16 cellular contexts compared by ENCODE assay signal in genomic region chr9:132556701-132557100, GRCh38. TPM values are rescaled to one million over a fixed set of nuclear protein-coding genes. Genes with fewer than 3 reads are reported as not detected.
DNase-seq lines count a peak whose midpoint lies in the region; ATAC-seq and TF ChIP-seq lines count a peak whose summit lies in the region.
"Had no signal": no experiment of that assay in that cellular context is flagged by ENCODE, and none has a peak within 500 bp of the region (broad histone marks: within the 10 kb centered on the region; RNA-seq: fewer than 3 reads in every experiment).

No MANE protein-coding gene starts in this region.

- H3K27ac ChIP-seq in endodermal cell (ENCODE audit: low read depth, low read length) = peak overlapping the region; percentile 81
- peak overlapping the region; percentile 73 for H3K27ac ChIP-seq in neural progenitor cell
- H3K27ac ChIP-seq in CD8-positive, alpha-beta memory T cell (ENCODE audit: low read depth, low read length) = no peak overlapping the region
- H3K27ac ChIP-seq: BLaER1 had no signal

- no peak for ATAC-seq in GM21723 (IDR thresholded peaks at IDR 0.05; ENCODE audit: unreplicated experiment)
- ATAC-seq: HepG2 had no signal

- H3K27me3 ChIP-seq in endodermal cell (ENCODE audit: control insufficient read depth, insufficient read depth, low read length, poor library complexity, severe bottlenecking) (no peaks in the 10 kb centered on the region), neural progenitor cell (no peaks in the 10 kb centered on the region)
- H3K27me3 ChIP-seq in CD8-positive, alpha-beta memory T cell (ENCODE audit: insufficient read depth, low read length, poor library complexity, severe bottlenecking) = peaks cover 4% of the 10 kb centered on the region
- H3K27me3 ChIP-seq: BLaER1 had no signal

- no peaks in the 10 kb centered on the region for H3K4me1 ChIP-seq in endodermal cell (ENCODE audit: control insufficient read depth, insufficient read depth, low read length)
- H3K4me1 ChIP-seq in neural progenitor cell = peaks cover 50% of the 10 kb centered on the region
- H3K4me1 ChIP-seq in CD8-positive, alpha-beta memory T cell (ENCODE audit: insufficient read depth, low read length) = no peaks in the 10 kb centered on the region

- peaks cover 8% of the 10 kb centered on the region for H3K9me3 ChIP-seq in endodermal cell (ENCODE audit: control insufficient read depth, low read length)
- no peaks in the 10 kb centered on the region for H3K9me3 ChIP-seq in neural progenitor cell (ENCODE audit: low read depth)
- no peaks in the 10 kb centered on the region for H3K9me3 ChIP-seq in CD8-positive, alpha-beta memory T cell (ENCODE audit: low read length)

- H3K4me3 ChIP-seq in endodermal cell (ENCODE audit: low read length) = no peak overlapping the region
- peak overlapping the region; percentile 24 for H3K4me3 ChIP-seq in neural progenitor cell
- H3K4me3 ChIP-seq in CD8-positive, alpha-beta memory T cell (ENCODE audit: low read length) = no peak overlapping the region
- H3K4me3 ChIP-seq: BLaER1 had no signal

- H3F3A ChIP-seq in neural progenitor cell (ENCODE audit: low read depth) = peaks cover 38% of the 10 kb centered on the region

- H3K36me3 Mint-ChIP-seq in endodermal cell (ENCODE audit: low read depth) (peaks cover 7% of the 10 kb centered on the region), neural progenitor cell (peaks cover 1% of the 10 kb centered on the region), immature natural killer cell (no peaks in the 10 kb centered on the region)
- peaks cover 0 to 10% (median 0%) of the 10 kb centered on the region in 3 donors for H3K36me3 Mint-ChIP-seq in CD8-positive, alpha-beta memory T cell

- H3K9me3 Mint-ChIP-seq in endodermal cell = peaks cover 16% of the 10 kb centered on the region
- H3K9me3 Mint-ChIP-seq in neural progenitor cell = no peaks in the 10 kb centered on the region
- peaks cover 3 to 9% (median 5%) of the 10 kb centered on the region in 5 donors for H3K9me3 Mint-ChIP-seq in CD8-positive, alpha-beta memory T cell
- peaks cover 0 to 3% (median 0%) of the 10 kb centered on the region in 6 donors for H3K9me3 Mint-ChIP-seq in immature natural killer cell
- H3K9me3 Mint-ChIP-seq: HFFc6 had no signal

- WGBS in endodermal cell (ENCODE audit: insufficient coverage in 1 of 2, insufficient read length in 1 of 2), 2 experiments = 88 to 89% methylated on average over 13 to 23 of the region's 23 CpGs

- H3K4me1 Mint-ChIP-seq in endodermal cell (peaks cover 12% of the 10 kb centered on the region), neural progenitor cell (peaks cover 48% of the 10 kb centered on the region), immature natural killer cell (no peaks in the 10 kb centered on the region)
- H3K4me1 Mint-ChIP-seq in CD8-positive, alpha-beta memory T cell = no peaks in the 10 kb centered on the region

- no peaks in the 10 kb centered on the region for H4K20me1 ChIP-seq in neural progenitor cell (ENCODE audit: low read depth)
- H4K20me1 ChIP-seq: BLaER1 had no signal

- H3K27ac Mint-ChIP-seq in endodermal cell (no peak overlapping the region), neural progenitor cell (no peak overlapping the region), immature natural killer cell (no peak overlapping the region)
- no peak overlapping the region for H3K27ac Mint-ChIP-seq in CD8-positive, alpha-beta memory T cell
- H3K27ac Mint-ChIP-seq: HFFc6 had no signal

- TF ChIP-seq CTCF in endodermal cell (conservative IDR thresholded peaks at IDR 0.05) = no peak
- no peak for TF ChIP-seq CTCF in neural progenitor cell (IDR thresholded peaks at IDR 0.05)

- no peaks in the 10 kb centered on the region for H3K36me3 ChIP-seq in endodermal cell (ENCODE audit: control insufficient read depth, insufficient read depth, low read length)
- H3K36me3 ChIP-seq in neural progenitor cell = no peaks in the 10 kb centered on the region
- H3K36me3 ChIP-seq in CD8-positive, alpha-beta memory T cell (ENCODE audit: insufficient read depth, low read length) = no peaks in the 10 kb centered on the region
- H3K36me3 ChIP-seq: BLaER1 had no signal

- H3K79me2 ChIP-seq in neural progenitor cell (ENCODE audit: low read depth) = no peaks in the 10 kb centered on the region

- CTCF ChIA-PET in CD8-positive, alpha-beta memory T cell (lab: Charles Lee) = no interaction called here

- H3K4me2 ChIP-seq in neural progenitor cell = peak overlapping the region; percentile 73
- H3K4me2 ChIP-seq: BLaER1 had no signal

- POLR2A ChIA-PET in CD8-positive, alpha-beta memory T cell (lab: Charles Lee) = no interaction called here

- no peak overlapping the region for H3K9ac ChIP-seq in endodermal cell (ENCODE audit: extremely low read depth, low read length, poor library complexity, severe bottlenecking)
- H3K9ac ChIP-seq in neural progenitor cell = no peak overlapping the region
- H3K9ac ChIP-seq: BLaER1 had no signal

- H3K27me3 Mint-ChIP-seq in endodermal cell (ENCODE audit: insufficient read depth) (peaks cover 13% of the 10 kb centered on the region), neural progenitor cell (ENCODE audit: insufficient read depth, low read depth) (peaks cover 9% of the 10 kb centered on the region), immature natural killer cell (ENCODE audit: low read depth in 3 of 3) (peaks cover 9 to 21% (median 12%) of the 10 kb centered on the region in 3 donors)
- peaks cover 13 to 39% of the 10 kb centered on the region in 2 donors for H3K27me3 Mint-ChIP-seq in CD8-positive, alpha-beta memory T cell

- DNase-seq in NCI-H526 (lab: John Stamatoyannopoulos, UW) = peak; percentile 66 to 75
- no peak for DNase-seq in endodermal cell
- DNase-seq in neural progenitor cell (ENCODE audit: low spot score) = peak; percentile 74
- DNase-seq in retina = peak; percentile 87
- DNase-seq in CD8-positive, alpha-beta memory T cell = no peak
- DNase-seq in immature natural killer cell = no peak
- DNase-seq: 8988T, AML-193, DMS 273 treated with DMSO at 0.1 percent for 48 hours, HCEC 1CT, HFFc6 had no signal

- H2AFZ ChIP-seq in neural progenitor cell (replicated peaks) = no peak overlapping the region

- H3K4me3 Mint-ChIP-seq in endodermal cell = no peak overlapping the region
- no peak overlapping the region for H3K4me3 Mint-ChIP-seq in neural progenitor cell
- H3K4me3 Mint-ChIP-seq in CD8-positive, alpha-beta memory T cell = no peak overlapping the region
- no peak overlapping the region for H3K4me3 Mint-ChIP-seq in immature natural killer cell
- H3K4me3 Mint-ChIP-seq: HFFc6 had no signal

RNA-seq across cellular contexts. Expression of gene BARHL1, which starts 25.7 kb away (rescaled TPM):
- not detected for total RNA-seq in endodermal cell
- polyA plus RNA-seq in endodermal cell (2013, experiment 1 of 2) = 5.0 TPM
- 4.5 TPM for polyA plus RNA-seq in endodermal cell (2013, experiment 2 of 2)
- 1.0 and 3.1 TPM in 2 replicates for total RNA-seq in neural progenitor cell (ENCODE audit: low replicate concordance)
- not detected for total RNA-seq in CD8-positive, alpha-beta memory T cell
- polyA plus RNA-seq in CD8-positive, alpha-beta memory T cell = not detected
- polyA plus RNA-seq in immature natural killer cell = not detected
- total RNA-seq: Daoy, H4, HepG2, HFFc6 had no signal
- polyA plus RNA-seq: HepG2 had no signal

Comparison
In these comparisons a context has a peak if more than half of its experiments do, and no peak if none do; other contexts are left out.
1. DNase-seq: peak in NCI-H526 (2 of 2), neural progenitor cell (single experiment) and retina (single experiment); none in endodermal cell (single experiment), CD8-positive, alpha-beta memory T cell (0 of 5) and immature natural killer cell (0 of 3).